8 cellular contexts compared by ENCODE assay signal in genomic region chr18:50429207-50429948, GRCh38.
DNase-seq lines count a peak whose midpoint lies in the region; ATAC-seq lines count a peak whose summit lies in the region.

No MANE protein-coding gene starts in this region.

- DNase-seq in SIG-M5 treated with dmso at 0.1 percent for 504 hours (lab: John Stamatoyannopoulos, UW; ENCODE audit: unreplicated experiment) (peak; percentile 36), SIG-M5 (lab: John Stamatoyannopoulos, UW) (no peak), NCI-H1092 (lab: John Stamatoyannopoulos, UW) (peak; percentile 42), adipocyte (ENCODE audit: low read depth) (peak; percentile 76), left kidney (ENCODE audit: low read depth, low spot score) (peak; percentile 61), activated T-cell treated with anti-CD3 and anti-CD28 coated beads for 4 hours (no peak), hypothalamus (lab: John Stamatoyannopoulos, UW) (no peak)

- no peak for ATAC-seq in HG03025 (IDR thresholded peaks at IDR 0.05; ENCODE audit: low FRiP score, unreplicated experiment)

- no peaks in the 10 kb centered on the region for H3K9me3 ChIP-seq in adipocyte (ENCODE audit: control insufficient read depth, low read length)

- H3K4me3 ChIP-seq in adipocyte (ENCODE audit: low read length) = no peak overlapping the region

- peaks cover 15% of the 10 kb centered on the region for H3K4me1 ChIP-seq in adipocyte (ENCODE audit: control insufficient read depth, insufficient read depth, low read length)

- H3K27me3 ChIP-seq in adipocyte (replicated peaks; ENCODE audit: control insufficient read depth, insufficient read depth, low read length) = peaks cover 9% of the 10 kb centered on the region

- no peaks in the 10 kb centered on the region for H3K36me3 ChIP-seq in adipocyte (ENCODE audit: control insufficient read depth, insufficient read depth, low read length, severe bottlenecking)

- no peak overlapping the region for H3K9ac ChIP-seq in adipocyte (ENCODE audit: low read length)

Comparison
In these comparisons a context has a peak if more than half of its experiments do, and no peak if none do; other contexts are left out.
1. DNase-seq: peak in SIG-M5 treated with dmso at 0.1 percent for 504 hours (single experiment), NCI-H1092 (single experiment), adipocyte (single experiment) and left kidney (single experiment); none in SIG-M5 (single experiment), activated T-cell treated with anti-CD3 and anti-CD28 coated beads for 4 hours (single experiment) and hypothalamus (0 of 51).